Comparison of ENCODE assay signal across 1 cellular context in genomic region chr14:61102549-61103466, GRCh38.
TF ChIP-seq lines count a peak whose summit lies in the region.

No MANE protein-coding gene starts in this region.

TF ChIP-seq in K562, 482 proteins besides CTCF, POLR2A, EP300 and RAD21 (continued from another document and continues in another):
- TF ChIP-seq NR0B1 (IDR thresholded peaks at IDR 0.05; ENCODE audit: partially characterized antibody) (no peak), HINFP (tag; conservative IDR thresholded peaks at IDR 0.05; ENCODE audit: low read depth) (no peak), POLR2AphosphoS5 (IDR thresholded peaks at IDR 0.05; ENCODE audit: control insufficient read depth, insufficient read depth, low read depth, low read length) (no peak), RFX5 (IDR thresholded peaks at IDR 0.05; ENCODE audit: low read depth, low read length) (no peak), E2F6 (IDR thresholded peaks at IDR 0.05; ENCODE audit: borderline replicate concordance in 1 of 2, extremely low read depth in 1 of 2, insufficient read depth in 1 of 2, insufficient read length in 1 of 2, low read depth in 1 of 2, low read length in 1 of 2, poor library complexity in 1 of 2, severe bottlenecking in 1 of 2) (peak in 1 of 2 experiments; percentile 34), ILF3 (IDR thresholded peaks at IDR 0.05; ENCODE audit: borderline replicate concordance) (no peak), ARID3A (IDR thresholded peaks at IDR 0.05; ENCODE audit: borderline replicate concordance, low read depth, low read length) (no peak), ZNF212 (CRISPR knock-in tag; IDR thresholded peaks at IDR 0.05) (no peak), CC2D1A (IDR thresholded peaks at IDR 0.05) (no peak), FOXK2 (conservative IDR thresholded peaks at IDR 0.05 in 1 of 2, IDR thresholded peaks at IDR 0.05 in 1 of 2; ENCODE audit: low read depth in 2 of 2) (no peak), ZNF717 (CRISPR knock-in tag; IDR thresholded peaks at IDR 0.05) (no peak), E2F8 (IDR thresholded peaks at IDR 0.05; ENCODE audit: low read depth, partially characterized antibody) (no peak), SNIP1 (IDR thresholded peaks at IDR 0.05; ENCODE audit: low read depth) (no peak), NFYB (IDR thresholded peaks at IDR 0.05; ENCODE audit: extremely low read depth, insufficient read length) (no peak), SLC30A9 (CRISPR knock-in tag; IDR thresholded peaks at IDR 0.05) (no peak), HNRNPH1 (optimal IDR thresholded peaks at IDR 0.05; ENCODE audit: low read depth, low read length) (no peak), SRSF7 (optimal IDR thresholded peaks at IDR 0.05; ENCODE audit: low read depth, low read length) (no peak), MTF1 (CRISPR knock-in tag; IDR thresholded peaks at IDR 0.05; ENCODE audit: borderline replicate concordance) (no peak), GATAD2B (IDR thresholded peaks at IDR 0.05; ENCODE audit: borderline replicate concordance) (no peak), ZNF707 (CRISPR knock-in tag; conservative IDR thresholded peaks at IDR 0.05) (no peak), MCM2 (IDR thresholded peaks at IDR 0.05; ENCODE audit: low read depth) (no peak), ZKSCAN8 (CRISPR knock-in tag; IDR thresholded peaks at IDR 0.05) (peak; percentile 81), NCOA2 (IDR thresholded peaks at IDR 0.05; ENCODE audit: partially characterized antibody in 2 of 2) (no peak), MEIS2 (IDR thresholded peaks at IDR 0.05; ENCODE audit: partially characterized antibody) (peak; percentile 29), ZNF512 (tag; IDR thresholded peaks at IDR 0.05) (no peak), ZBTB12 (CRISPR knock-in tag; IDR thresholded peaks at IDR 0.05) (no peak), NRF1 (conservative IDR thresholded peaks at IDR 0.05 in 1 of 2, IDR thresholded peaks at IDR 0.05 in 1 of 2) (no peak), MBD2 (IDR thresholded peaks at IDR 0.05; ENCODE audit: borderline replicate concordance, low read depth) (no peak), KDM5B (IDR thresholded peaks at IDR 0.05; ENCODE audit: insufficient replicate concordance, low read depth, low read length) (no peak), ZNF518B (CRISPR knock-in tag; IDR thresholded peaks at IDR 0.05) (no peak), NFE2 (IDR thresholded peaks at IDR 0.05; ENCODE audit: low read depth) (no peak), SMARCB1 (IDR thresholded peaks at IDR 0.05; ENCODE audit: insufficient read length, low read depth) (no peak), TARDBP (IDR thresholded peaks at IDR 0.05) (no peak), SNRNP70 (optimal IDR thresholded peaks at IDR 0.05; ENCODE audit: low read depth, low read length) (no peak), ARID2 (IDR thresholded peaks at IDR 0.05) (no peak), RUNX1 (IDR thresholded peaks at IDR 0.05; ENCODE audit: low read depth) (no peak), ZNF408 (CRISPR knock-in tag; IDR thresholded peaks at IDR 0.05; ENCODE audit: low read depth) (no peak), ZNF586 (CRISPR knock-in tag; conservative IDR thresholded peaks at IDR 0.05) (no peak), CREM (IDR thresholded peaks at IDR 0.05; ENCODE audit: low read depth) (peak; percentile 27; the same call in 1 of the 2 replicates), EGR1 (conservative IDR thresholded peaks at IDR 0.05) (no peak), ZNF24 (IDR thresholded peaks at IDR 0.05) (no peak), USF2 (CRISPR knock-in tag; IDR thresholded peaks at IDR 0.05) (no peak), NR2C2 (CRISPR knock-in tag; IDR thresholded peaks at IDR 0.05) (no peak), NR2C2 (tag; IDR thresholded peaks at IDR 0.05) (peak; percentile 55), ZNF311 (CRISPR knock-in tag; IDR thresholded peaks at IDR 0.05) (0 out of 2 replicates have a peak, but pooled peaks have one; percentile 34), ZNF143 (CRISPR knock-in tag; IDR thresholded peaks at IDR 0.05) (no peak), NFIC (IDR thresholded peaks at IDR 0.05) (no peak), ZNF444 (CRISPR knock-in tag; IDR thresholded peaks at IDR 0.05) (no peak), SIRT6 (IDR thresholded peaks at IDR 0.05; ENCODE audit: low read depth, low read length) (no peak), ZNF263 (CRISPR knock-in tag; IDR thresholded peaks at IDR 0.05; ENCODE audit: borderline replicate concordance) (no peak), NFE2L1 (tag; IDR thresholded peaks at IDR 0.05; ENCODE audit: borderline replicate concordance, low read depth) (no peak), CREB1 (IDR thresholded peaks at IDR 0.05) (no peak), CREB1 (CRISPR knock-in tag; IDR thresholded peaks at IDR 0.05) (no peak), ZNF655 (CRISPR knock-in tag; IDR thresholded peaks at IDR 0.05) (no peak)
